Comparison of ENCODE assay signal across 12 cellular contexts in genomic region chr1:46615088-46615487, GRCh38. TPM values are rescaled to one million over a fixed set of nuclear protein-coding genes. Genes with fewer than 3 reads are reported as not detected.
DNase-seq lines count a peak whose midpoint lies in the region; ATAC-seq and TF ChIP-seq lines count a peak whose summit lies in the region.
"Had no signal": no experiment of that assay in that cellular context is flagged by ENCODE, and none has a peak within 500 bp of the region (broad histone marks: within the 10 kb centered on the region; RNA-seq: fewer than 3 reads in every experiment).

No MANE protein-coding gene starts in this region.

- H4K20me1 ChIP-seq in BLaER1: no peaks in the 10 kb centered on the region

- H3K27ac ChIP-seq in BLaER1: no peak overlapping the region
- H3K27ac ChIP-seq in aorta (ENCODE audit: low read depth in 1 of 2, low read length in 2 of 2): no peak overlapping the region

- H3K4me1 ChIP-seq in BLaER1 (peaks cover 83% of the 10 kb centered on the region), aorta (ENCODE audit: control insufficient read depth in 1 of 2, insufficient read depth in 2 of 2, low read length in 2 of 2) (no peaks in the 10 kb centered on the region)

- DNase-seq in chondrocyte (ENCODE audit: low spot score) (no peak), nephron progenitor cell (no peak), glomerular visceral epithelial cell (ENCODE audit: extremely low spot score) (no peak), aorta (no peak)
- DNase-seq: DMS79 treated with DMSO at 0.1 percent for 48 hours, NCI-H1092 treated with DMSO at 0.1 percent for 48 hours had no signal

- H3K9me3 ChIP-seq in BLaER1 (no peaks in the 10 kb centered on the region), aorta (ENCODE audit: control insufficient read depth, low read length) (no peaks in the 10 kb centered on the region)

- no peak overlapping the region for H3K4me3 ChIP-seq in BLaER1
- peak overlapping the region in 1 of 2 donors; percentile 80 for H3K4me3 ChIP-seq in aorta (ENCODE audit: low read length in 2 of 2)

- H3K9me3 Mint-ChIP-seq in IgD-negative memory B cell: no peaks in the 10 kb centered on the region
- no peaks in the 10 kb centered on the region for H3K9me3 Mint-ChIP-seq in chondrocyte (ENCODE audit: low read depth)
- no peaks in the 10 kb centered on the region for H3K9me3 Mint-ChIP-seq in nephron progenitor cell

- H3K9ac ChIP-seq in BLaER1: 0 out of 2 replicates have a peak overlapping the region, but pooled peaks have one; percentile 82

- H3K36me3 ChIP-seq in BLaER1 (peaks cover under 1% of the 10 kb centered on the region; the same call in 1 of the 2 replicates), aorta (ENCODE audit: control insufficient read depth in 1 of 2, insufficient read depth in 2 of 2, low read length in 1 of 2) (no peaks in the 10 kb centered on the region)

- no peaks in the 10 kb centered on the region for H3K36me3 Mint-ChIP-seq in IgD-negative memory B cell
- peaks cover 4% of the 10 kb centered on the region for H3K36me3 Mint-ChIP-seq in chondrocyte (ENCODE audit: low read depth)
- H3K36me3 Mint-ChIP-seq in nephron progenitor cell (ENCODE audit: low read depth): no peaks in the 10 kb centered on the region

- TF ChIP-seq CTCF in chondrocyte (IDR thresholded peaks at IDR 0.05) (no peak), nephron progenitor cell (IDR thresholded peaks at IDR 0.05) (no peak)

- WGBS in aorta, 2 donors: 86 to 90% methylated on average over 2 of the region's 2 CpGs

- peak overlapping the region; percentile 97 for H3K4me2 ChIP-seq in BLaER1

- no peak for ATAC-seq in HG03095 (IDR thresholded peaks at IDR 0.05; ENCODE audit: unreplicated experiment)
- no peak for ATAC-seq in aorta (ENCODE audit: low FRiP score)
- no peak for ATAC-seq in HG02885 (IDR thresholded peaks at IDR 0.05; ENCODE audit: poor library complexity, unreplicated experiment)

- H3K27me3 ChIP-seq in BLaER1: no peaks in the 10 kb centered on the region
- no peaks in the 10 kb centered on the region for H3K27me3 ChIP-seq in aorta (ENCODE audit: control insufficient read depth in 1 of 2, insufficient read depth in 2 of 2, low read length in 1 of 2)

- peak overlapping the region in 1 of 3 donors; percentile 57 for H3K27ac Mint-ChIP-seq in IgD-negative memory B cell
- H3K27ac Mint-ChIP-seq in chondrocyte (ENCODE audit: unreplicated experiment): peak overlapping the region; percentile 85
- no peak overlapping the region for H3K27ac Mint-ChIP-seq in nephron progenitor cell

- intact Hi-C loops in aorta (cut with DNase I): loop anchor here (5.0 to 10.0 kb wide), 3 partner anchors 50 to 110 kb away; partner anchors contain the start of gene ATPAF1 (in 2 of the 2)

- H3K27me3 Mint-ChIP-seq in IgD-negative memory B cell (no peaks in the 10 kb centered on the region), chondrocyte (ENCODE audit: low read depth) (no peaks in the 10 kb centered on the region), nephron progenitor cell (ENCODE audit: low read depth, poor library complexity) (peaks cover 41% of the 10 kb centered on the region)

- H3K4me1 Mint-ChIP-seq in IgD-negative memory B cell (peaks cover 9 to 30% (median 24%) of the 10 kb centered on the region in 3 donors), chondrocyte (ENCODE audit: low read depth) (peaks cover 52% of the 10 kb centered on the region), nephron progenitor cell (peaks cover 40% of the 10 kb centered on the region)

- peak overlapping the region; percentile 89 to 97 (median 94) for H3K4me3 Mint-ChIP-seq in IgD-negative memory B cell
- peak overlapping the region; percentile 88 for H3K4me3 Mint-ChIP-seq in chondrocyte (ENCODE audit: unreplicated experiment)
- peak overlapping the region; percentile 9 for H3K4me3 Mint-ChIP-seq in nephron progenitor cell

RNA-seq across cellular contexts. Expression of gene MOB3C, which starts 1.5 kb away (rescaled TPM):
- 10.7 TPM for polyA plus RNA-seq in IgD-negative memory B cell
- 6.2 to 12.2 TPM (median 6.3 TPM) in 3 replicates for total RNA-seq in chondrocyte
- 10 to 100 TPM; 23.2 to 31.2 TPM for total RNA-seq in aorta
- 10 to 100 TPM; 14.8 to 17.8 TPM for polyA plus RNA-seq in aorta

RNA-seq across cellular contexts. Expression of gene MKNK1, which starts 11.0 kb away (rescaled TPM):
- 20.8 TPM for polyA plus RNA-seq in IgD-negative memory B cell
- total RNA-seq in chondrocyte: 24.5 to 25.8 TPM (median 25.1 TPM) in 3 replicates
- total RNA-seq in aorta: 100 to 1,000 TPM in 1 of 2 donors, 10 to 100 TPM in 1; 64.2 to 111 TPM
- polyA plus RNA-seq in aorta: 10 to 100 TPM; 25.5 to 80.5 TPM

RNA-seq across cellular contexts. Expression of gene ATPAF1, which starts 53.1 kb away (rescaled TPM):
- polyA plus RNA-seq in IgD-negative memory B cell (55.1 TPM), aorta (10 to 100 TPM; 32.2 to 39.4 TPM)
- total RNA-seq in chondrocyte (22.9 to 33.2 TPM (median 27.7 TPM) in 3 replicates), aorta (10 to 100 TPM; 26.9 to 35.0 TPM)

RNA-seq across cellular contexts. Expression of gene TEX38, which starts 56.6 kb away (rescaled TPM):
- polyA plus RNA-seq in IgD-negative memory B cell (not detected), aorta (not detected)
- total RNA-seq in chondrocyte (not detected in 3 replicates), aorta (not detected)
- total RNA-seq: liver, RPMI7951 had no signal
- polyA plus RNA-seq: liver had no signal

Comparison
In these comparisons a context has a peak if more than half of its experiments do, and no peak if none do; other contexts are left out.
1. H3K4me3 Mint-ChIP-seq: peak in every context shown above with its lines; median percentile 94 in IgD-negative memory B cell; 88 in chondrocyte; 9 in nephron progenitor cell.